ENCODE assay signal across 30 cellular contexts in genomic region chr1:80418134-80418533, GRCh38.
"Had no signal": no experiment of that assay in that cellular context is flagged by ENCODE, and none has a peak within 500 bp of the region (broad histone marks: within the 10 kb centered on the region; RNA-seq: fewer than 3 reads in every experiment).

No MANE protein-coding gene starts in this region.

- DNase-seq: activated B cell treated with CpG ODN at 0.5 μM for 24 hours; activated CD4-positive, alpha-beta T cell treated with anti-CD3 and anti-CD28 coated beads for 48 hours; activated CD4-positive, alpha-beta T cell treated with anti-CD3 and anti-CD28 coated beads, Interleukin-2, amount 50 U/mL, for 1 hour; activated CD4-positive, alpha-beta T cell treated with anti-CD3 and anti-CD28 coated beads, Interleukin-2, amount 50 U/mL, for 48 hours; activated CD8-positive, alpha-beta memory T cell treated with anti-CD3 and anti-CD28 coated beads for 24 hours; activated CD8-positive, alpha-beta T cell treated with anti-CD3 and anti-CD28 coated beads for 36 hours; activated effector memory CD4-positive, alpha-beta T cell treated with anti-CD3 and anti-CD28 coated beads, Interleukin-2, amount 50 U/mL, for 16 hours; activated naive CD4-positive, alpha-beta T cell treated with anti-CD3 and anti-CD28 coated beads for 36 hours; activated naive CD8-positive, alpha-beta T cell treated with anti-CD3 and anti-CD28 coated beads for 36 hours; activated naive CD8-positive, alpha-beta T cell treated with anti-CD3 and anti-CD28 coated beads, Interleukin-2, amount 50 U/mL, for 24 hours; activated T-cell treated with anti-CD3 and anti-CD28 coated beads, Interleukin-2, amount 50 U/mL, for 48 hours; adrenal gland; amygdala; aorta; central memory CD4-positive, alpha-beta T cell; cerebellar nuclear complex; colonic mucosa; effector CD8-positive, alpha-beta T cell; gastrocnemius medialis; glutamatergic neuron; heart right ventricle; T-cell; T1000; WERI-Rb-1 had no signal

- H3K27me3 ChIP-seq: adrenal gland, breast epithelium, cardiac muscle cell, colonic mucosa, foreskin keratinocyte, gastrocnemius medialis, heart right ventricle had no signal

- H3K9me3 ChIP-seq: adrenal gland, breast epithelium, colonic mucosa, gastrocnemius medialis had no signal

- H3K36me3 ChIP-seq: adrenal gland, breast epithelium, cardiac muscle cell, colonic mucosa, gastrocnemius medialis, heart right ventricle, WERI-Rb-1 had no signal

- H3K27ac ChIP-seq: adrenal gland, breast epithelium, cardiac muscle cell, colonic mucosa, foreskin keratinocyte, gastrocnemius medialis, heart right ventricle, WERI-Rb-1 had no signal

- FAIRE-seq: endothelial cell of umbilical vein had no signal

- H3K4me3 ChIP-seq: adrenal gland, breast epithelium, cardiac muscle cell, colonic mucosa, gastrocnemius medialis, heart right ventricle had no signal

- ATAC-seq: activated CD4-positive, CD25-positive, alpha-beta regulatory T cell treated with anti-CD3 and anti-CD28 coated beads, Interleukin-2, amount 50 U/mL, for 24 hours; activated CD8-positive, alpha-beta T cell treated with anti-CD3 and anti-CD28 coated beads for 36 hours; activated naive CD8-positive, alpha-beta T cell treated with anti-CD3 and anti-CD28 coated beads, Interleukin-2, amount 50 U/mL, for 24 hours; esophagus mucosa; gastrocnemius medialis; heart right ventricle; T-cell had no signal

- H3K4me1 ChIP-seq: adrenal gland, breast epithelium, colonic mucosa, gastrocnemius medialis, heart right ventricle had no signal
